9 cellular contexts compared by ENCODE assay signal in the genomic region with DNA sequence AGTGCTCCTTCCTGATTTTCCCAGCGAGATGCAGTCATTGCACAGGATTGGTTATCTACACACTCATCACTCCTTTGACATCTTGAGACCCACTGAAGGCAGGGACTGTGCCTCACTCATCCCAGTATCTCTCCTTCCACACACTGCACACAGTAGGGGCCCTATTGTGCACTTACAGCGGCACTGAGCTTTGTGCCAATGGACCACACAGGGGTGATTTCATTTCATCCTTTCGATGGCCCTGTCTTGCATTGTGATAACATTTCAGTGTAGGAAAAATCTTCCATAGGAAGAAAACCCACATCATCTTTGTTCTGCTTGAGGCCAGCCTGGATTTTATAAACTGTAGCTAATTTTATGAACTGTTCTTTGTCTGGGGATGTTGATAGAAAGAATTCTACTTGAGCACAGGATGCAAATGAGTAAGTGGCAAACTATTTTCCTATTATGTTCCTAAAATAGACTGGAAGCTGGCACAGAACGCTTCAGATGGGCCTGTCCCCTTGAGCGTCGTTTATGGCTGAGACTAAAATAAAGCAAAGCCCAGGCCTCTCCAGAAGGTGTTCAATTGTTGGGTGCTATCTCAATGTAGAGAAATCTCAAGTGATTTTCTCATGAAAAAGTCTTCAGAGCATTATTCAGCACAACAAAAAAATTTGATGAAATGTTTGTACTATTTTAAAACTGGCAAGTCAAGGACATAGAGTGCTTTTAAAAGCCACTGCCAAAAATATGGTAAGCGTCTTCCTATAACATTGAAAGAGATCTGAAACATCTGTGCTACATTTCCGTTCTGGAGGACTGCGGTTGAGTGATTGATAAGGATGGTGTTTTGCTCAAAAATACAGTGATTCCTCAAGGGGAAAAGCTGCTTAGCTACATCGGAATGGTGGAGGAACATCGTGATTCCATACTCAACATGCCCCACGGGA. TPM values are rescaled to one million over a fixed set of nuclear protein-coding genes. Genes with fewer than 3 reads are reported as not detected.
DNase-seq lines count a peak whose midpoint lies in the region; TF ChIP-seq lines count a peak whose summit lies in the region.
"Had no signal": no experiment of that assay in that cellular context is flagged by ENCODE, and none has a peak within 500 bp of the region (broad histone marks: within the 10 kb centered on the region; RNA-seq: fewer than 3 reads in every experiment).

No MANE protein-coding gene starts in this region.

- H3K9me3 ChIP-seq in SK-N-MC (ENCODE audit: low read depth, low read length) (no peaks in the 10 kb centered on the region), prostate gland (no peaks in the 10 kb centered on the region), MG63 (no peaks in the 10 kb centered on the region), Karpas-422 (ENCODE audit: low read length) (no peaks in the 10 kb centered on the region)

- H3K9me2 ChIP-seq in Karpas-422 (replicated peaks; ENCODE audit: insufficient read depth, low read length), result no peaks in the 10 kb centered on the region

- H4K20me1 ChIP-seq in Karpas-422 (ENCODE audit: insufficient read depth, low read depth, low read length), result no peaks in the 10 kb centered on the region

- H3K9ac ChIP-seq in SK-N-MC (ENCODE audit: insufficient read length) (no peak overlapping the region), Karpas-422 (ENCODE audit: low read length) (no peak overlapping the region)

- no peaks in the 10 kb centered on the region for H3K27me3 ChIP-seq in prostate gland (replicated peaks; ENCODE audit: insufficient read depth)
- no peaks in the 10 kb centered on the region for H3K27me3 ChIP-seq in MG63
- no peaks in the 10 kb centered on the region for H3K27me3 ChIP-seq in Karpas-422 (ENCODE audit: low read length)

- intact Hi-C loops in prostate gland (cut with DNase I), result no loop called here

- TF ChIP-seq POLR2A in prostate gland (IDR thresholded peaks at IDR 0.05), result no peak

- H2AFZ ChIP-seq in Karpas-422 (ENCODE audit: low read length), result no peak overlapping the region

- no peak for TF ChIP-seq CTCF in prostate gland (IDR thresholded peaks at IDR 0.05)

- H3K27ac ChIP-seq in SK-N-MC (peak overlapping the region; percentile 82), prostate gland (peak overlapping the region; percentile 66 to 67), Karpas-422 (ENCODE audit: low read length) (no peak overlapping the region)

- H3K4me3 ChIP-seq in SK-N-MC (peak overlapping the region; percentile 73), prostate gland (no peak overlapping the region), MG63 (no peak overlapping the region), Karpas-422 (ENCODE audit: low read length) (no peak overlapping the region)

- no peaks in the 10 kb centered on the region for H3K36me3 ChIP-seq in SK-N-MC (ENCODE audit: insufficient read depth, low read length)
- no peaks in the 10 kb centered on the region for H3K36me3 ChIP-seq in prostate gland
- no peaks in the 10 kb centered on the region for H3K36me3 ChIP-seq in MG63
- no peaks in the 10 kb centered on the region for H3K36me3 ChIP-seq in Karpas-422 (ENCODE audit: insufficient read depth, low read length)

- H3K79me2 ChIP-seq in Karpas-422 (ENCODE audit: low read length), result no peaks in the 10 kb centered on the region

- H3K4me1 ChIP-seq in prostate gland (replicated peaks), result no peaks in the 10 kb centered on the region
- H3K4me1 ChIP-seq in Karpas-422 (ENCODE audit: low read length), result no peaks in the 10 kb centered on the region

- no peak overlapping the region for H3K4me2 ChIP-seq in Karpas-422 (ENCODE audit: low read depth, low read length, poor library complexity, severe bottlenecking)

- DNase-seq in COLO829 (ENCODE audit: low spot score), result peak; percentile 85
- peak; percentile 97 for DNase-seq in SK-N-MC (ENCODE audit: low read depth, low spot score)
- DNase-seq in fibroblast of peridontal ligament (ENCODE audit: extremely low read depth), result peak; percentile 93
- no peak for DNase-seq in prostate gland (ENCODE audit: low spot score)
- DNase-seq in MG63, result no peak
- DNase-seq in Karpas-422, result no peak
- DNase-seq in NCI-H1417 (lab: John Stamatoyannopoulos, UW), result no peak
- DNase-seq in ecto neural progenitor cell (ENCODE audit: low spot score), result no peak
- DNase-seq: activated gamma-delta T cell treated with Interleukin-2 at 50 U/mL for 16 hours had no signal

- WGBS in prostate gland, result 43% methylated on average over 12 of the region's 12 CpGs

RNA-seq across cellular contexts. Expression of a gene that starts 10.7 kb away (rescaled TPM):
- 10 to 100 TPM; 66.1 to 73.1 TPM for total RNA-seq in prostate gland
- 33.5 and 52.8 TPM in 2 replicates for total RNA-seq in MG63 (2014; rRNA removed; shearing (Covaris generic); ENCODE audit: low replicate concordance)
- 29.9 and 30.7 TPM in 2 replicates for total RNA-seq in Karpas-422 (2014; rRNA removed; shearing (Covaris generic); ENCODE audit: low replicate concordance)

RNA-seq across cellular contexts. Expression of a gene that starts 26.1 kb away (rescaled TPM):
- total RNA-seq in prostate gland, result 10 to 100 TPM; 12.6 to 13.6 TPM
- total RNA-seq in MG63 (2014; rRNA removed; shearing (Covaris generic); ENCODE audit: low replicate concordance), result not detected in 2 replicates
- 1.3 and 2.9 TPM in 2 replicates for total RNA-seq in Karpas-422 (2014; rRNA removed; shearing (Covaris generic); ENCODE audit: low replicate concordance)

RNA-seq across cellular contexts. Expression of a gene that starts 50.3 kb away (rescaled TPM):
- not detected for total RNA-seq in prostate gland
- not detected in 2 replicates for total RNA-seq in MG63 (2014; rRNA removed; shearing (Covaris generic); ENCODE audit: low replicate concordance)
- total RNA-seq in Karpas-422 (2014; rRNA removed; shearing (Covaris generic); ENCODE audit: low replicate concordance), result not detected in 2 replicates

Comparison
In these comparisons a context has a peak if more than half of its experiments do, and no peak if none do; other contexts are left out.
1. DNase-seq: peak in COLO829 (single experiment), SK-N-MC (single experiment) and fibroblast of peridontal ligament (single experiment); none in prostate gland (single experiment), MG63 (single experiment), Karpas-422 (single experiment), NCI-H1417 (0 of 3) and ecto neural progenitor cell (single experiment).